ENCODE assay signal across 25 cellular contexts in the genomic region with DNA sequence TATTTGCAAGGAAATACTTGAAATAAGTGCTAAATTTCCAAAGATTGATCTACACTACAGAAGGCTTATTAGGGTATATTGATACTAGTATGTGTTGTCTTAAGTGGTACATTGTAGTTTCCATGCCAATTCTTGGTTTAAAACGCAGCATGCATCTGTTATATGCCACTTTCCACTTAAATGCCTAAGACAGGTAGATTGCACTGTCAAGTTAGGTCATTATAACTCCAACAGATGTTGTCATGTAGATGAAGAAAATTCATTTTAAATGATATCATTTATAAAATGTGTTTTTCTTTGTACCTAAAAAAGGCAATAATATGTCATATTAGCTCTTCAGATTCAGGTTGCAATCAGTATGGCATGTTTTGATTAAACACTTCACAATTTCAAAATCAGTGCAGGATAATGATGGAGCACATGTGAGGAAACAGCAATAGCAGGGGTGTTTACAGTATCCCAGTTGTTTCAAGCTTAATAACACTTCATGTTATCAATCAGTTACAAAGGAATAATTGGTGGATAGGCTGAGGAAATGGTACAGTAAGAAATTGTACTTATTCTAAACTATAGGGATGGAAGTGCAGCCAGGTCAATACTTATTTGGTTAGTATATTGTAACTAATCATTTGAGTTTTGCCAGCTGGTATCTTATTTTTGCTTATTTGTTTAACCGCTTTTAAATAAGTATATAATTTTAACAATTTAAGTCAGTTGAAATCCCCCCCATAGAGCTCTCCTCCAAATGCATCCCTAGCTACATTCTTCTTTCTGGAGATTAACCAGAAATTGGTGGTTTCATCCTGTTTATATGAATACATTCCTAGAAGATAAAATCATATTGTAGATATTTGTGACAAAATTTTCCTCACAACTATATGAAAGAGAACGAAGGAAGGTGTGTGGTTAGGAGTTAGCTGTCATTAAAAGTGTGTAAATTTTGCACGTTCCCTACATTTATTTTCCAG.
"Had no signal": no experiment of that assay in that cellular context is flagged by ENCODE, and none has a peak within 500 bp of the region (broad histone marks: within the 10 kb centered on the region; RNA-seq: fewer than 3 reads in every experiment).

No MANE protein-coding gene starts in this region.

- H3K9me3 ChIP-seq: ascending aorta had no signal

- H3K27ac Mint-ChIP-seq: activated CD4-positive, alpha-beta T cell treated with anti-CD3 and anti-CD28 coated beads, Interleukin-2, amount 10 ng/mL, durations not matched to agents 7 days and 5 days; activated CD8-positive, alpha-beta T cell treated with anti-CD3 and anti-CD28 coated beads for 36 hours; activated naive CD4-positive, alpha-beta T cell treated with anti-CD3 and anti-CD28 coated beads, Interleukin-2, amount 10 ng/mL, durations not matched to agents 7 days and 5 days; activated naive CD8-positive, alpha-beta T cell treated with anti-CD3 and anti-CD28 coated beads, Interleukin-2, amount 10 ng/mL, durations not matched to agents 7 days and 5 days; activated T-cell treated with anti-CD3 and anti-CD28 coated beads, Interleukin-2, amount 50 U/mL, for 72 hours; activated T-helper 2 cell treated with anti-CD3 and anti-CD28 coated beads, Interferon-gamma antibody, Interleukin-2, Interleukin-4, amounts not matched to agents 10 μg/mL and 5 μg/mL and 100 μg/mL, durations not matched to agents 14 hours and 24 hours and 36 hours; brain; IgD-negative memory B cell; T-helper 17 cell had no signal

- H3K36me3 Mint-ChIP-seq: activated naive CD4-positive, alpha-beta T cell treated with anti-CD3 and anti-CD28 coated beads, Interleukin-2, amount 10 ng/mL, durations not matched to agents 7 days and 5 days; activated naive CD8-positive, alpha-beta T cell treated with anti-CD3 and anti-CD28 coated beads, Interleukin-2, amount 10 ng/mL, durations not matched to agents 7 days and 5 days; brain; IgD-negative memory B cell had no signal

- H3K27me3 Mint-ChIP-seq: activated CD4-positive, alpha-beta T cell treated with anti-CD3 and anti-CD28 coated beads, Interleukin-2, amount 10 ng/mL, durations not matched to agents 7 days and 5 days; activated CD8-positive, alpha-beta T cell treated with anti-CD3 and anti-CD28 coated beads for 36 hours; activated naive CD4-positive, alpha-beta T cell treated with anti-CD3 and anti-CD28 coated beads, Interleukin-2, amount 10 ng/mL, durations not matched to agents 7 days and 5 days; activated naive CD8-positive, alpha-beta T cell treated with anti-CD3 and anti-CD28 coated beads, Interleukin-2, amount 10 ng/mL, durations not matched to agents 7 days and 5 days; brain; central memory CD8-positive, alpha-beta T cell; IgD-negative memory B cell; T-helper 17 cell had no signal

- H3K4me1 ChIP-seq: ascending aorta had no signal

- DNase-seq: activated CD4-positive, alpha-beta T cell treated with anti-CD3 and anti-CD28 coated beads, Interleukin-2, amount 10 ng/mL, durations not matched to agents 7 days and 5 days; activated CD4-positive, CD25-positive, alpha-beta regulatory T cell; activated CD8-positive, alpha-beta memory T cell treated with anti-CD3 and anti-CD28 coated beads, Interleukin-2, amount 50 U/mL, for 4 hours; activated CD8-positive, alpha-beta T cell treated with anti-CD3 and anti-CD28 coated beads for 36 hours; activated gamma-delta T cell treated with Interleukin-2 at 50 U/mL for 16 hours; activated naive CD4-positive, alpha-beta T cell treated with anti-CD3 and anti-CD28 coated beads, Interleukin-2, amount 10 ng/mL, durations not matched to agents 7 days and 5 days; activated naive CD8-positive, alpha-beta T cell treated with anti-CD3 and anti-CD28 coated beads, Interleukin-2, amount 10 ng/mL, durations not matched to agents 7 days and 5 days; activated T-cell treated with anti-CD3 and anti-CD28 coated beads, Interleukin-2, amount 50 U/mL, for 72 hours; amniotic stem cell; KG1; NCI-H1092 treated with DMSO at 0.1 percent for 48 hours; NCI-H1417 treated with DMSO at 0.1 percent for 48 hours; NCI-H1694; NCI-H2029; NCI-H2107; NCI-H510A treated with DMSO at 0.1 percent for 48 hours; PC-3; SHP77; T-helper 17 cell; T-helper 9 cell had no signal

- H3K4me1 Mint-ChIP-seq: activated CD4-positive, alpha-beta T cell treated with anti-CD3 and anti-CD28 coated beads, Interleukin-2, amount 10 ng/mL, durations not matched to agents 7 days and 5 days; activated naive CD4-positive, alpha-beta T cell treated with anti-CD3 and anti-CD28 coated beads, Interleukin-2, amount 10 ng/mL, durations not matched to agents 7 days and 5 days; activated naive CD8-positive, alpha-beta T cell treated with anti-CD3 and anti-CD28 coated beads, Interleukin-2, amount 10 ng/mL, durations not matched to agents 7 days and 5 days; central memory CD8-positive, alpha-beta T cell; IgD-negative memory B cell; T-helper 17 cell had no signal

- H3K4me3 Mint-ChIP-seq: activated CD4-positive, alpha-beta T cell treated with anti-CD3 and anti-CD28 coated beads, Interleukin-2, amount 10 ng/mL, durations not matched to agents 7 days and 5 days; activated CD8-positive, alpha-beta T cell treated with anti-CD3 and anti-CD28 coated beads for 36 hours; activated naive CD4-positive, alpha-beta T cell treated with anti-CD3 and anti-CD28 coated beads, Interleukin-2, amount 10 ng/mL, durations not matched to agents 7 days and 5 days; activated naive CD8-positive, alpha-beta T cell treated with anti-CD3 and anti-CD28 coated beads, Interleukin-2, amount 10 ng/mL, durations not matched to agents 7 days and 5 days; activated T-cell treated with anti-CD3 and anti-CD28 coated beads, Interleukin-2, amount 50 U/mL, for 72 hours; brain; central memory CD8-positive, alpha-beta T cell; IgD-negative memory B cell; T-helper 17 cell had no signal

- H3K27me3 ChIP-seq: ascending aorta had no signal

- H3K9me3 Mint-ChIP-seq: activated CD4-positive, alpha-beta T cell treated with anti-CD3 and anti-CD28 coated beads, Interleukin-2, amount 10 ng/mL, durations not matched to agents 7 days and 5 days; activated CD8-positive, alpha-beta T cell treated with anti-CD3 and anti-CD28 coated beads for 36 hours; activated naive CD8-positive, alpha-beta T cell treated with anti-CD3 and anti-CD28 coated beads, Interleukin-2, amount 10 ng/mL, durations not matched to agents 7 days and 5 days; brain had no signal

- H3K4me3 ChIP-seq: ascending aorta had no signal

- H3K36me3 ChIP-seq: ascending aorta had no signal
